8 cellular contexts compared by ENCODE assay signal in the genomic region with DNA sequence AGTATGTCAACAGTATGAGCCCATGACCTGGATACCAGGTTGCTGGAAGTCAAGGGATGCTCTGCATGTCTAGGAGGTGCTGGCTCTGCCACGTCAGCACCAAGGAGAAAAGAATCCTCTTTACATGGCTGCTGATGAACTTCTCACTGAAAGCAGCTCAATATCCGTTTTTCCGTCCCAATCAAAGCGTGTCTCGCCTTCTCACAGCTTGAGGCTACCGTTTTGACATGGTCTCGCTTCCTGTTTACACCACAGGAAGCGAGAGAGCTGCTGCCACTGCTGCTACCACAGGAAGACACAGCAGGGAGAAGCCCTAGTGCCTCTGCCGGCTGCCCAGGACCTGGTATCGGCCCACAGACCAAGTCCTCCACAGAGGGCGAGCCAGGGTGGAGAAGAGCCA. TPM values are rescaled to one million over a fixed set of nuclear protein-coding genes. Genes with fewer than 3 reads are reported as not detected.
DNase-seq lines count a peak whose midpoint lies in the region; ATAC-seq and TF ChIP-seq lines count a peak whose summit lies in the region.

No MANE protein-coding gene starts in this region.

- H3K36me3 ChIP-seq in esophagus squamous epithelium: peaks cover 0 to 30% (median 0%) of the 10 kb centered on the region in 3 donors
- no peaks in the 10 kb centered on the region for H3K36me3 ChIP-seq in GM23248 (ENCODE audit: low read depth)

- H3K4me1 ChIP-seq in esophagus squamous epithelium (peaks cover 0 to 66% (median 23%) of the 10 kb centered on the region in 3 donors), GM23248 (ENCODE audit: insufficient read depth) (peaks cover 13% of the 10 kb centered on the region)

- peak overlapping the region; percentile 99 for H3K27ac Mint-ChIP-seq in activated CD4-positive, alpha-beta memory T cell treated with anti-CD3 and anti-CD28 coated beads for 36 hours

- peak overlapping the region; percentile 99 for H3K4me3 Mint-ChIP-seq in activated CD4-positive, alpha-beta memory T cell treated with anti-CD3 and anti-CD28 coated beads for 36 hours

- TF ChIP-seq CTCF in esophagus squamous epithelium (IDR thresholded peaks at IDR 0.05): no peak

- intact Hi-C loops in activated CD4-positive, alpha-beta memory T cell treated with anti-CD3 and anti-CD28 coated beads for 36 hours (cut with micrococcal nuclease): loop anchor here (1.0 to 10.0 kb wide), 4 partner anchors 104 to 1322 kb away; a partner anchor contains a TSS
- intact Hi-C loops in esophagus squamous epithelium (cut with DNase I): no loop called here

- TF ChIP-seq POLR2A in esophagus squamous epithelium (IDR thresholded peaks at IDR 0.05): peak in 2 of 4 donors; percentile 50 to 80

- H3K36me3 Mint-ChIP-seq in activated CD4-positive, alpha-beta memory T cell treated with anti-CD3 and anti-CD28 coated beads for 36 hours: peaks cover 32% of the 10 kb centered on the region

- CTCF ChIA-PET in activated CD4-positive, alpha-beta memory T cell treated with anti-CD3 and anti-CD28 coated beads for 36 hours (lab: Charles Lee): interaction anchor here (0.9 to 2.5 kb wide), 7 partner anchors 11 to 40 kb away, joined by 3 to 28 read pairs (median 4); a partner anchor contains a TSS

- H2AFZ ChIP-seq in GM23248: no peak overlapping the region

- H3K79me2 ChIP-seq in GM23248 (ENCODE audit: insufficient read depth): no peaks in the 10 kb centered on the region

- peak; percentile 45 for ATAC-seq in GM21390 (IDR thresholded peaks at IDR 0.05; ENCODE audit: unreplicated experiment)

- H3K27me3 Mint-ChIP-seq in activated CD4-positive, alpha-beta memory T cell treated with anti-CD3 and anti-CD28 coated beads for 36 hours: no peaks in the 10 kb centered on the region

- H4K20me1 ChIP-seq in GM23248 (ENCODE audit: insufficient read depth): no peaks in the 10 kb centered on the region

- no peaks in the 10 kb centered on the region for H3K9me2 ChIP-seq in GM23248 (ENCODE audit: insufficient read depth)

- H3K4me3 ChIP-seq in esophagus squamous epithelium: peak overlapping the region; percentile 13 to 58 (median 37)
- H3K4me3 ChIP-seq in GM23248: no peak overlapping the region

- H3K9ac ChIP-seq in GM23248: no peak overlapping the region

- no peaks in the 10 kb centered on the region for H3K27me3 ChIP-seq in esophagus squamous epithelium
- H3K27me3 ChIP-seq in GM23248 (replicated peaks; ENCODE audit: insufficient read depth): no peaks in the 10 kb centered on the region

- H3K9me3 ChIP-seq in esophagus squamous epithelium: no peaks in the 10 kb centered on the region
- H3K9me3 ChIP-seq in GM23248 (ENCODE audit: low read depth): no peaks in the 10 kb centered on the region

- H3F3A ChIP-seq in GM23248 (ENCODE audit: insufficient read depth): 0 out of 2 replicates have a peak, but pooled peaks cover 14% of the 10 kb centered on the region

- H3K27ac ChIP-seq in esophagus squamous epithelium: peak overlapping the region; percentile 32 to 85 (median 75)
- H3K27ac ChIP-seq in GM23248: no peak overlapping the region

- no peak overlapping the region for H3K4me2 ChIP-seq in GM23248 (ENCODE audit: unreplicated experiment)

- 52 to 55% methylated on average over 9 of the region's 11 CpGs for WGBS in esophagus squamous epithelium, 2 donors
- WGBS in GM23248 (ENCODE audit: low coverage in 1 of 2, low lambda C conversion rate in 2 of 2, missing lambda C conversion rate in 2 of 2), 2 experiments: 80 to 82% methylated on average over 11 of the region's 11 CpGs

- POLR2A ChIA-PET in activated CD4-positive, alpha-beta memory T cell treated with anti-CD3 and anti-CD28 coated beads for 36 hours (lab: Charles Lee): interaction anchor here (1.1 to 4.8 kb wide), 8 partner anchors 8 to 295 kb away, joined by 3 to 20 read pairs (median 6); a partner anchor contains a TSS

- in situ Hi-C loops in KBM-7 (cut with MboI; ENCODE audit: low pct_unique_long_range_greater_than_20kb, low sequenced_read_pairs): no loop called here
- in situ Hi-C loops in GM23248 (cut with MboI): no loop called here

- peaks cover 80% of the 10 kb centered on the region for H3K4me1 Mint-ChIP-seq in activated CD4-positive, alpha-beta memory T cell treated with anti-CD3 and anti-CD28 coated beads for 36 hours (ENCODE audit: low read depth)

- peak; percentile 75 for DNase-seq in CMK (ENCODE audit: low read depth)
- DNase-seq in KBM-7: peak; percentile 98
- peak; percentile 89 for DNase-seq in activated CD4-positive, alpha-beta memory T cell treated with anti-CD3 and anti-CD28 coated beads for 36 hours
- DNase-seq in esophagus squamous epithelium (lab: John Stamatoyannopoulos, UW): no peak
- DNase-seq in stimulated activated CD4-positive, alpha-beta T cell treated with anti-CD3 and anti-CD28 coated beads, Interleukin-4, amount 100 ng/mL, for 1 hour: peak; percentile 52
- DNase-seq in GM23248: no peak
- no peak for DNase-seq in NCI-H226

- no peaks in the 10 kb centered on the region for H3K9me3 Mint-ChIP-seq in activated CD4-positive, alpha-beta memory T cell treated with anti-CD3 and anti-CD28 coated beads for 36 hours

RNA-seq across cellular contexts. Expression of a gene that starts 27.3 kb away (rescaled TPM):
- total RNA-seq in activated CD4-positive, alpha-beta memory T cell treated with anti-CD3 and anti-CD28 coated beads for 36 hours: 1 to 10 TPM; 7.3 to 9.1 TPM
- 10 to 100 TPM; 14.9 to 21.2 (median 17.5) TPM for total RNA-seq in esophagus squamous epithelium
- 7.2 and 9.6 TPM in 2 replicates for total RNA-seq in GM23248 (2014; rRNA removed; shearing (Covaris generic))
- polyA plus RNA-seq in GM23248 (2016; fragmentation: Nextera tagmentation; extraction: Ambion mirVana): 11.8 and 12.1 TPM in 2 replicates

Comparison
In these comparisons a context has a peak if more than half of its experiments do, and no peak if none do; other contexts are left out.
1. DNase-seq: peak in CMK (single experiment), KBM-7 (single experiment), activated CD4-positive, alpha-beta memory T cell treated with anti-CD3 and anti-CD28 coated beads for 36 hours (single experiment) and stimulated activated CD4-positive, alpha-beta T cell treated with anti-CD3 and anti-CD28 coated beads, Interleukin-4, amount 100 ng/mL, for 1 hour (single experiment); none in esophagus squamous epithelium (single experiment), GM23248 (single experiment) and NCI-H226 (single experiment).